In genomic region chr6:153976921-153977693, GRCh38 we compare ENCODE assay signal across 9 cellular contexts.
DNase-seq lines count a peak whose midpoint lies in the region; ATAC-seq lines count a peak whose summit lies in the region.
"Had no signal": no experiment of that assay in that cellular context is flagged by ENCODE, and none has a peak within 500 bp of the region (broad histone marks: within the 10 kb centered on the region; RNA-seq: fewer than 3 reads in every experiment).

No MANE protein-coding gene starts in this region.

- ATAC-seq in GM18868 (IDR thresholded peaks at IDR 0.05; ENCODE audit: unreplicated experiment) (peak; percentile 70), HG02870 (IDR thresholded peaks at IDR 0.05; ENCODE audit: unreplicated experiment) (peak; percentile 90), GM19395 (IDR thresholded peaks at IDR 0.05; ENCODE audit: unreplicated experiment) (no peak), HG02884 (IDR thresholded peaks at IDR 0.05; ENCODE audit: unreplicated experiment) (no peak)

- peak; percentile 39 for DNase-seq in brain pericyte (ENCODE audit: low read depth, low spot score)
- peak; percentile 20 for DNase-seq in renal cortical epithelial cell (ENCODE audit: low read depth)
- no peak for DNase-seq in anterior cingulate cortex (lab: John Stamatoyannopoulos, UW)
- DNase-seq: activated B cell treated with CpG ODN at 0.5 μM for 24 hours, NCI-H1930 had no signal

Comparison
In these comparisons a context has a peak if more than half of its experiments do, and no peak if none do; other contexts are left out.
1. ATAC-seq: peak in GM18868 (single experiment) and HG02870 (single experiment); none in GM19395 (single experiment) and HG02884 (single experiment).
2. DNase-seq: peak in brain pericyte (single experiment) and renal cortical epithelial cell (single experiment); none in anterior cingulate cortex (0 of 58).